18 cellular contexts compared by ENCODE assay signal in the genomic region with DNA sequence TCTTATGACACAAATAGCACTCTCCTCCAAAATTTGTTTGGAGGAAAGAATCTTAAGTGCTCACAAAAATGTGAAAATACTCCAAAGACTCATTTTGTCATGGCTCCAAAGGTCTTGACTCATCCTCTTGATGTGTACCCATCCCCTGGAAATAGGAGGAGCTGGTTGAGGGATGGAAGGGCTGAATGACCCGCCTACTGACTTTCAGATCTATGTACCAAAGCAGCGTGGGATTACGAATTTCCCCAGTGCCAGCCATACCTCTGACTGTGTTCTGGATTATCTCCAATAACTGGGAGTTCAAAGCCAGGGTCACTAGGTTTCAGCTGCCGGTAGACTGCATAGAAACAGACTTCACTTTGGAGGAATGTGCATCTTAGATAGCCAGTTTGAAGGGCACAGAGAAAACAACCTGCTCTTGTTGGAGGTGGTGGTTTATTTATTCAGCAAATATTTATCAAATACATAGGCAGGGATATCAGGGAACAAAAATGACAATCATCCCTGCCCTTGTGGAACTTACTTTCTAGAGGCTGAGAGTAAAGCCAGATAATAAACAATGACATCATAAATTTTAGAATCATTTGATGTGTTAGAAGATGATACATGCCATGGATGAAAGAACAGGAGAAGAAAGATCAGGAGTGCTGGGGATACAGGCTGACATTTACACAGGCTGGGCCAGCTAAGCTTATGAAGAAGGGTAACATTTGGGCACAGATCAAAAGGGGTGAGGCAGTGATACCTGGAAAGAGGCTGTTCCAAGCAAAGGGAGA.
"Had no signal": no experiment of that assay in that cellular context is flagged by ENCODE, and none has a peak within 500 bp of the region (broad histone marks: within the 10 kb centered on the region; RNA-seq: fewer than 3 reads in every experiment).

No MANE protein-coding gene starts in this region.

- H3K27ac ChIP-seq: esophagus squamous epithelium, heart left ventricle, right atrium auricular region had no signal

- ATAC-seq: heart left ventricle had no signal

- FAIRE-seq: endothelial cell of umbilical vein, frontal cortex, small intestine had no signal

- H3K27me3 ChIP-seq: esophagus squamous epithelium, right atrium auricular region had no signal

- H3K4me3 ChIP-seq: esophagus squamous epithelium, heart left ventricle, right atrium auricular region had no signal

- H3K9me3 ChIP-seq: esophagus squamous epithelium, heart left ventricle, right atrium auricular region had no signal

- H3K4me1 ChIP-seq: esophagus squamous epithelium, heart left ventricle, right atrium auricular region had no signal

- DNase-seq: activated CD4-positive, alpha-beta T cell treated with anti-CD3 and anti-CD28 coated beads, Interleukin-2, amount 50 U/mL, for 1 hour; activated naive CD4-positive, alpha-beta T cell treated with anti-CD3 and anti-CD28 coated beads, Interleukin-2, amount 50 U/mL, for 16 hours; activated T-cell treated with anti-CD3 and anti-CD28 coated beads for 4 hours; effector CD8-positive, alpha-beta T cell; esophagus squamous epithelium; heart left ventricle; immature natural killer cell; mesendoderm; occipital lobe; small intestine had no signal

- H3K27ac Mint-ChIP-seq: immature natural killer cell; nephron; progenitor cell of endocrine pancreas; stimulated activated naive CD8-positive, alpha-beta T cell treated with anti-CD3 and anti-CD28 coated beads, Interleukin-15, Interleukin-2, amounts not matched to agents 100 ng/mL and 50 ng/mL, for 24 hours; T-helper 2 cell treated with Interferon-gamma antibody and Interleukin-4, amounts not matched to agents 5 μg/mL and 100 μg/mL, for 36 hours; type B pancreatic cell had no signal

- H3K36me3 Mint-ChIP-seq: immature natural killer cell, type B pancreatic cell had no signal

- H3K27me3 Mint-ChIP-seq: progenitor cell of endocrine pancreas, type B pancreatic cell had no signal

- H3K4me1 Mint-ChIP-seq: immature natural killer cell had no signal

- H3K4me3 Mint-ChIP-seq: immature natural killer cell; nephron; stimulated activated naive CD8-positive, alpha-beta T cell treated with anti-CD3 and anti-CD28 coated beads, Interleukin-15, Interleukin-2, amounts not matched to agents 100 ng/mL and 50 ng/mL, for 24 hours; T-helper 2 cell treated with Interferon-gamma antibody and Interleukin-4, amounts not matched to agents 5 μg/mL and 100 μg/mL, for 36 hours; type B pancreatic cell had no signal

- H3K36me3 ChIP-seq: esophagus squamous epithelium, heart left ventricle, right atrium auricular region had no signal

- H3K9me3 Mint-ChIP-seq: immature natural killer cell; stimulated activated naive CD8-positive, alpha-beta T cell treated with anti-CD3 and anti-CD28 coated beads, Interleukin-15, Interleukin-2, amounts not matched to agents 100 ng/mL and 50 ng/mL, for 24 hours; T-helper 2 cell treated with Interferon-gamma antibody and Interleukin-4, amounts not matched to agents 5 μg/mL and 100 μg/mL, for 36 hours; type B pancreatic cell had no signal
